ENCODE assay signal across 8 cellular contexts in genomic region chr2:14633451-14634211, GRCh38.
DNase-seq lines count a peak whose midpoint lies in the region; ATAC-seq lines count a peak whose summit lies in the region.

No MANE protein-coding gene starts in this region.

- intact Hi-C loops in head of caudate nucleus (cut with DNase I): no loop called here
- intact Hi-C loops in posterior cingulate gyrus (cut with DNase I): loop anchor here (10.0 kb wide), 1 partner anchor 531 kb away; no protein-coding TSS in a partner anchor

- no peak for ATAC-seq in GM21619 (IDR thresholded peaks at IDR 0.05; ENCODE audit: unreplicated experiment)

- DNase-seq in D341Med (ENCODE audit: low spot score): peak; percentile 21
- peak; percentile 44 for DNase-seq in NCI-H69 (lab: John Stamatoyannopoulos, UW)
- DNase-seq in head of caudate nucleus: peak in 28 of 42 donors; percentile 2 to 50 (median 16)
- peak in 8 of 10 donors; percentile 13 to 86 (median 24) for DNase-seq in posterior cingulate gyrus
- no peak for DNase-seq in stimulated activated CD8-positive, alpha-beta memory T cell treated with anti-CD3 and anti-CD28 coated beads, Interleukin-4, amount 100 ng/mL, for 48 hours
- DNase-seq in NOMO-1 treated with dmso at 0.1 percent for 144 hours (lab: John Stamatoyannopoulos, UW; ENCODE audit: unreplicated experiment): no peak
- no peak for DNase-seq in pons (ENCODE audit: low spot score)

Comparison
In these comparisons a context has a peak if more than half of its experiments do, and no peak if none do; other contexts are left out.
1. DNase-seq: peak in D341Med (single experiment), NCI-H69 (single experiment), head of caudate nucleus (28 of 42) and posterior cingulate gyrus (8 of 10); none in stimulated activated CD8-positive, alpha-beta memory T cell treated with anti-CD3 and anti-CD28 coated beads, Interleukin-4, amount 100 ng/mL, for 48 hours (single experiment), NOMO-1 treated with dmso at 0.1 percent for 144 hours (single experiment) and pons (single experiment).